ENCODE assay signal across 28 cellular contexts in the genomic region with DNA sequence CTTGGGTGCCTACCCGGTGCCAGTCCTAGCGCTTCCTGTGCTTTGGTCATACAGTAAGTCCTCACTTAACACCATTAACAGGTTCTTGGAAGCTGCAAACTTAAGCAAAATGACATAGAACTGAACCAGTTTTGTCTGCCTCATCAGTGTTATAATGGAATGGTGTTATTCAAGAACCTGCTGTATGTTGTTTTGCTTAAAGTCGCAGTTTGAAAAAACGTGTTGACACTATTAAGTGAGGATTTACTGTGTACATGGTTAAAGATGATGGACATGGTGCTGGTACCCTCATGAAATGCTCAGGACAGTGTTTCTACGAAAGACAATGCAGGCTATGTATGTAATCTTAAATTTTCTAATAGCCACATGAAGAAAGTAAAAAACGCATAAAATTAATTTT.
"Had no signal": no experiment of that assay in that cellular context is flagged by ENCODE, and none has a peak within 500 bp of the region (broad histone marks: within the 10 kb centered on the region; RNA-seq: fewer than 3 reads in every experiment).

No MANE protein-coding gene starts in this region.

- H3K27ac ChIP-seq: esophagus muscularis mucosa, foreskin keratinocyte, heart right ventricle, left lung, neural progenitor cell, parathyroid adenoma, right atrium auricular region, suprapubic skin, transverse colon, vagina had no signal

- H3K36me3 Mint-ChIP-seq: mesothelial cell of epicardium had no signal

- H3K27me3 ChIP-seq: esophagus muscularis mucosa, foreskin keratinocyte, heart right ventricle, left lung, neural progenitor cell, right atrium auricular region, suprapubic skin, transverse colon, vagina had no signal

- H3K4me2 ChIP-seq: neural progenitor cell, smooth muscle cell had no signal

- H3K27ac Mint-ChIP-seq: neural progenitor cell; stimulated activated naive CD8-positive, alpha-beta T cell treated with anti-CD3 and anti-CD28 coated beads, Interleukin-15, amount 100 ng/mL, for 72 hours had no signal

- H3K9me3 ChIP-seq: esophagus muscularis mucosa, heart right ventricle, left lung, mucosa of descending colon, right atrium auricular region, suprapubic skin, transverse colon, vagina had no signal

- H3K9ac ChIP-seq: neural progenitor cell, parathyroid adenoma had no signal

- H3K9me3 Mint-ChIP-seq: mesothelial cell of epicardium; naive thymus-derived CD4-positive, alpha-beta T cell; nephron; neural progenitor cell; stimulated activated naive CD8-positive, alpha-beta T cell treated with anti-CD3 and anti-CD28 coated beads, Interleukin-15, amount 100 ng/mL, for 72 hours had no signal

- H2AFZ ChIP-seq: neural progenitor cell, parathyroid adenoma had no signal

- DNase-seq: cortex of kidney; foreskin keratinocyte; glutamatergic neuron; heart right ventricle; hippocampal formation; left cardiac atrium; left lung; mesenchymal stem cell; mucosa of descending colon; naive thymus-derived CD4-positive, alpha-beta T cell; stimulated activated CD4-positive, alpha-beta T cell treated with anti-CD3 and anti-CD28 coated beads, Interleukin-12 subunit alpha, Interleukin-12 subunit beta, amount 100 ng/mL, for 4 hours; stimulated activated CD4-positive, alpha-beta T cell treated with anti-CD3 and anti-CD28 coated beads, Interleukin-1b, Interleukin-23, amount 100 ng/mL, for 48 hours; stimulated activated CD4-positive, alpha-beta T cell treated with anti-CD3 and anti-CD28 coated beads, Interleukin-4, amount 100 ng/mL, for 1 hour; stimulated activated CD8-positive, alpha-beta memory T cell treated with anti-CD3 and anti-CD28 coated beads, Interleukin-4, amount 100 ng/mL, for 48 hours; stimulated activated naive CD4-positive, alpha-beta T cell; stimulated activated naive CD8-positive, alpha-beta T cell treated with anti-CD3 and anti-CD28 coated beads, Interleukin-15, amount 100 ng/mL, for 72 hours; transverse colon had no signal

- H3K4me3 Mint-ChIP-seq: mesothelial cell of epicardium; nephron; neural progenitor cell; stimulated activated naive CD8-positive, alpha-beta T cell treated with anti-CD3 and anti-CD28 coated beads, Interleukin-15, amount 100 ng/mL, for 72 hours had no signal

- ATAC-seq: foreskin keratinocyte; heart right ventricle; left cardiac atrium; left lung; mucosa of descending colon; naive thymus-derived CD4-positive, alpha-beta T cell; sciatic nerve; stimulated activated naive CD8-positive, alpha-beta T cell treated with anti-CD3 and anti-CD28 coated beads, Interleukin-15, amount 100 ng/mL, for 72 hours had no signal

- H3K36me3 ChIP-seq: esophagus muscularis mucosa, left lung, neural progenitor cell, right atrium auricular region, suprapubic skin, transverse colon, vagina had no signal

- H3K27me3 Mint-ChIP-seq: naive thymus-derived CD4-positive, alpha-beta T cell; progenitor cell of endocrine pancreas; stimulated activated naive CD8-positive, alpha-beta T cell treated with anti-CD3 and anti-CD28 coated beads, Interleukin-15, amount 100 ng/mL, for 72 hours had no signal

- H3K4me3 ChIP-seq: esophagus muscularis mucosa, heart right ventricle, left lung, mucosa of descending colon, neural progenitor cell, right atrium auricular region, smooth muscle cell, suprapubic skin, transverse colon, vagina had no signal
